1 cellular context compared by ENCODE assay signal in the genomic region with DNA sequence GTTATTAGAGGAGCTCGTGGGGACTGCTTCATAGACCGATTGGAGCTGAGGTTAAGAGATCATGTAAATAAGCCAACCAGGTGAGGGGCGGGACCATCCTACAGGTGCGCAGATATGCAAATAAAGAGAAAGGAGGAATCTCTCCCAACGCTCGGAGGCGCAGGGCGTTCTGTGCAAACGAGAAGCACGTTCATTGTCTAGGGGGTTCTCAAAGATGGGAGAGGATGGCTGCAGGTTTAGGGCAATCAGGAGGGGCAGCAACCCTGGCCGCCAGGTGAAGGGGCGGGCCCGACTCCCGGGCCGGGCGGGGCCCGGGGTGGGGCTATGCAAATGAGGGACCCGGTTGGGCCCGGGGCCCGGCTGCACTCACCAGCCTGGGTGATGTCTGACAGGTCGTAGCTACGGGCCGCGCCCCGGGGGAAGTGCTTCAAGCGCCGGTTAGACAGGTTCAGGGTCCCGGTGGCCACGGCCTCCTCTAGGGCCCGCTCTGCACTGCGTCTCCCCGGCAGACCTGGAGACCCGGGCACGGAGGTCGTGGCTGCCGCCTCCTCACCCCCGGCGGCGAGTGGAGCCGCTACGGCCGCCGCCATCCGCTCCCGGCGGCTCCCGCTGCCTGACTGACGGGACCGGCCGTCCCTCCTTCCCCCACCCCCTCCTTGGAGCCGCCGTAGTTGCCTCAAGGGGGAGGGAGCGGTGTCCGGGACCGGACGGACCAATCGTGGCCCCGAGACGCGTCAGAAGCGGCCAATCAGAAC.
TF ChIP-seq lines count a peak whose summit lies in the region.

A gene with protein sequence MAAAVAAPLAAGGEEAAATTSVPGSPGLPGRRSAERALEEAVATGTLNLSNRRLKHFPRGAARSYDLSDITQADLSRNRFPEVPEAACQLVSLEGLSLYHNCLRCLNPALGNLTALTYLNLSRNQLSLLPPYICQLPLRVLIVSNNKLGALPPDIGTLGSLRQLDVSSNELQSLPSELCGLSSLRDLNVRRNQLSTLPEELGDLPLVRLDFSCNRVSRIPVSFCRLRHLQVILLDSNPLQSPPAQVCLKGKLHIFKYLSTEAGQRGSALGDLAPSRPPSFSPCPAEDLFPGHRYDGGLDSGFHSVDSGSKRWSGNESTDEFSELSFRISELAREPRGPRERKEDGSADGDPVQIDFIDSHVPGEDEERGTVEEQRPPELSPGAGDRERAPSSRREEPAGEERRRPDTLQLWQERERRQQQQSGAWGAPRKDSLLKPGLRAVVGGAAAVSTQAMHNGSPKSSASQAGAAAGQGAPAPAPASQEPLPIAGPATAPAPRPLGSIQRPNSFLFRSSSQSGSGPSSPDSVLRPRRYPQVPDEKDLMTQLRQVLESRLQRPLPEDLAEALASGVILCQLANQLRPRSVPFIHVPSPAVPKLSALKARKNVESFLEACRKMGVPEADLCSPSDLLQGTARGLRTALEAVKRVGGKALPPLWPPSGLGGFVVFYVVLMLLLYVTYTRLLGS (minus strand): TSS at position 619 of the 755 bp plus-strand sequence. CDS start 29 bp downstream, at position 590.

TF ChIP-seq in endothelial cell of umbilical vein, 7 proteins besides CTCF, POLR2A, EP300 and RAD21:
- TF ChIP-seq POLR2AphosphoS5 (IDR thresholded peaks at IDR 0.05; ENCODE audit: insufficient read depth, low read depth, low read length): peak; percentile 92
- TF ChIP-seq GATA2 (IDR thresholded peaks at IDR 0.05; ENCODE audit: insufficient read depth, insufficient read length, low read depth, low read length): no peak
- no peak for TF ChIP-seq EZH2 (IDR thresholded peaks at IDR 0.05; ENCODE audit: borderline replicate concordance, low read depth, low read length, severe bottlenecking)
- TF ChIP-seq FOS (IDR thresholded peaks at IDR 0.05; ENCODE audit: borderline replicate concordance, insufficient read depth, low read length): no peak
- TF ChIP-seq JUN (IDR thresholded peaks at IDR 0.05; ENCODE audit: borderline replicate concordance, insufficient read depth, insufficient read length, low read depth): no peak
